2 cellular contexts compared by ENCODE assay signal in genomic region chr22:35903571-35904331, GRCh38.
TF ChIP-seq lines count a peak whose summit lies in the region.

No MANE protein-coding gene starts in this region.

TF ChIP-seq in SK-N-SH, 30 proteins besides CTCF, POLR2A, EP300 and RAD21 (continued from another document):
- TF ChIP-seq MAX (IDR thresholded peaks at IDR 0.05; ENCODE audit: low read depth): no peak
- TF ChIP-seq RFX5 (IDR thresholded peaks at IDR 0.05; ENCODE audit: low read length): no peak
- no peak for TF ChIP-seq MXI1 (IDR thresholded peaks at IDR 0.05; ENCODE audit: low read depth, low read length)

TF ChIP-seq in SK-N-SH treated with all-trans-retinoic acid at 6 μM for 48 hours, 23 proteins besides CTCF, POLR2A, EP300 and RAD21 (continued from another document):
- TF ChIP-seq PATZ1 (CRISPR knock-in tag; IDR thresholded peaks at IDR 0.05; ENCODE audit: borderline replicate concordance) (no peak), ZNF565 (CRISPR knock-in tag; conservative IDR thresholded peaks at IDR 0.05; ENCODE audit: low read depth) (no peak), CSDC2 (CRISPR knock-in tag; IDR thresholded peaks at IDR 0.05) (no peak), ZNF8 (CRISPR knock-in tag; IDR thresholded peaks at IDR 0.05) (no peak), CSRNP3 (CRISPR knock-in tag; IDR thresholded peaks at IDR 0.05) (no peak), TCF4 (CRISPR knock-in tag; IDR thresholded peaks at IDR 0.05; ENCODE audit: borderline replicate concordance) (no peak), SNAI2 (CRISPR knock-in tag; IDR thresholded peaks at IDR 0.05) (no peak), ZFP30 (CRISPR knock-in tag; IDR thresholded peaks at IDR 0.05) (no peak), ZC3H10 (CRISPR knock-in tag; IDR thresholded peaks at IDR 0.05) (no peak), ZFP3 (CRISPR knock-in tag; IDR thresholded peaks at IDR 0.05) (no peak), OSR1 (CRISPR knock-in tag; IDR thresholded peaks at IDR 0.05) (no peak)
